In genomic region chr3:61821823-61822251, GRCh38 we compare ENCODE assay signal across 15 cellular contexts.
DNase-seq lines count a peak whose midpoint lies in the region; ATAC-seq, FAIRE-seq and TF ChIP-seq lines count a peak whose summit lies in the region.
"Had no signal": no experiment of that assay in that cellular context is flagged by ENCODE, and none has a peak within 500 bp of the region (broad histone marks: within the 10 kb centered on the region; RNA-seq: fewer than 3 reads in every experiment).

No MANE protein-coding gene starts in this region.

- no peak overlapping the region for H3K4me2 ChIP-seq in HepG2 (ENCODE audit: low read depth, low read length)

- TF ChIP-seq RAD21 in HepG2 (CRISPR knock-in tag; IDR thresholded peaks at IDR 0.05) = no peak

- no TSS peak for BruUV-seq in HepG2 (replicated peaks; lab: Mats Ljungman, UMichigan)

- ATAC-seq in right lobe of liver (peak; percentile 30 to 66 (median 44)), HepG2 (no peak), lung (ENCODE audit: insufficient read depth, low FRiP score) (peak; percentile 47), GM21367 (IDR thresholded peaks at IDR 0.05; ENCODE audit: unreplicated experiment) (no peak)
- ATAC-seq: natural killer cell treated with Interleukin-12 subunit alpha and Interleukin-12 subunit beta and Interleukin-15 and Interleukin-18, amount 100 ng/mL, for 72 hours; T-cell had no signal

- peaks cover 15% of the 10 kb centered on the region for H3K9me3 Mint-ChIP-seq in nephron progenitor cell
- H3K9me3 Mint-ChIP-seq: natural killer cell treated with Interleukin-12 subunit alpha and Interleukin-12 subunit beta and Interleukin-15 and Interleukin-18, amount 100 ng/mL, for 72 hours; T-cell had no signal

- WGBS in right lobe of liver (ENCODE audit: insufficient coverage, low coverage, low lambda C conversion rate, missing lambda C conversion rate) = 13% methylated on average over 1 of the region's 1 CpG
- WGBS in HepG2 (ENCODE audit: low lambda C conversion rate) = 100% methylated on average over 1 of the region's 1 CpG
- 51 to 81% methylated on average over 1 of the region's 1 CpG for WGBS in lung, 2 donors

- no peaks in the 10 kb centered on the region for H3K27me3 ChIP-seq in right lobe of liver
- H3K27me3 ChIP-seq in HepG2 (ENCODE audit: control insufficient read depth in 1 of 2, insufficient read depth in 2 of 2, low read length in 2 of 2) = no peaks in the 10 kb centered on the region
- no peaks in the 10 kb centered on the region for H3K27me3 ChIP-seq in lung (ENCODE audit: control insufficient read depth, insufficient read depth)
- no peaks in the 10 kb centered on the region for H3K27me3 ChIP-seq in effector memory CD4-positive, alpha-beta T cell (replicated peaks; ENCODE audit: control insufficient read depth, insufficient read depth, low read length, poor library complexity, severe bottlenecking)

- intact Hi-C loops in right lobe of liver (cut with DNase I) = no loop called here
- intact Hi-C loops in HepG2 (cut with micrococcal nuclease; ENCODE audit: unreplicated experiment) = no loop called here

- peaks cover 20% of the 10 kb centered on the region for H3K4me1 Mint-ChIP-seq in nephron progenitor cell
- H3K4me1 Mint-ChIP-seq: T-cell had no signal

- H3K36me3 ChIP-seq in right lobe of liver (no peaks in the 10 kb centered on the region), HepG2 (replicated peaks in 1 of 2; ENCODE audit: control insufficient read depth in 1 of 2, insufficient read depth in 2 of 2, low read length in 2 of 2) (no peaks in the 10 kb centered on the region), lung (ENCODE audit: control insufficient read depth in 2 of 2, insufficient read depth in 2 of 2, low read length in 2 of 2) (no peaks in the 10 kb centered on the region)
- no peaks in the 10 kb centered on the region for H3K36me3 ChIP-seq in effector memory CD4-positive, alpha-beta T cell (ENCODE audit: control insufficient read depth, insufficient read depth, low read length)

- no peak for DNase-seq in right lobe of liver
- no peak for DNase-seq in HepG2 (ENCODE audit: low spot score)
- peak; percentile 15 for DNase-seq in dedifferentiated amniotic fluid mesenchymal stem cell (ENCODE audit: extremely low spot score)
- DNase-seq in lung (ENCODE audit: low spot score) = no peak
- DNase-seq in NAMALWA (ENCODE audit: low spot score) = no peak
- DNase-seq in nephron progenitor cell = no peak
- no peak for DNase-seq in effector memory CD4-positive, alpha-beta T cell
- DNase-seq: ACHN; activated CD4-positive, alpha-beta T cell treated with anti-CD3 and anti-CD28 coated beads, Interleukin-2, amount 50 U/mL, for 4 hours; activated naive CD4-positive, alpha-beta T cell; DMS79 treated with DMSO at 0.1 percent for 48 hours; stimulated activated naive CD4-positive, alpha-beta T cell treated with Interleukin-2 at 50 U/mL for 16 hours; T-cell had no signal

- H2AFZ ChIP-seq in HepG2 (ENCODE audit: low read length) = no peak overlapping the region

- no peaks in the 10 kb centered on the region for H3K27me3 Mint-ChIP-seq in nephron progenitor cell (ENCODE audit: low read depth, poor library complexity)

- H4K20me1 ChIP-seq in HepG2 (ENCODE audit: insufficient read depth, low read length) = no peaks in the 10 kb centered on the region

- TF ChIP-seq CTCF in right lobe of liver (IDR thresholded peaks at IDR 0.05) = no peak
- no peak for TF ChIP-seq CTCF in HepG2 (CRISPR knock-in tag; IDR thresholded peaks at IDR 0.05)
- TF ChIP-seq CTCF in lung (IDR thresholded peaks at IDR 0.05; ENCODE audit: control extremely low read depth, extremely low read depth) = no peak
- TF ChIP-seq CTCF in nephron progenitor cell (IDR thresholded peaks at IDR 0.05) = no peak

- peaks cover 2% of the 10 kb centered on the region for H3K79me2 ChIP-seq in HepG2 (ENCODE audit: insufficient read depth, low read length)

- in situ Hi-C loops in HepG2 (cut with HindIII; ENCODE audit: extremely low pct_ligation_motif_present, low pct_unique_long_range_greater_than_20kb) = no loop called here

- no peak overlapping the region for H3K27ac Mint-ChIP-seq in nephron progenitor cell
- H3K27ac Mint-ChIP-seq: natural killer cell treated with Interleukin-12 subunit alpha and Interleukin-12 subunit beta and Interleukin-15 and Interleukin-18, amount 100 ng/mL, for 72 hours; T-cell had no signal

- H3K4me3 ChIP-seq in right lobe of liver = no peak overlapping the region
- no peak overlapping the region for H3K4me3 ChIP-seq in HepG2 (replicated peaks in 1 of 3; ENCODE audit: insufficient read depth in 1 of 3, low read depth in 2 of 3, low read length in 3 of 3)
- H3K4me3 ChIP-seq in lung = no peak overlapping the region
- no peak overlapping the region for H3K4me3 ChIP-seq in effector memory CD4-positive, alpha-beta T cell (ENCODE audit: insufficient read depth, low read depth, low read length, poor library complexity, severe bottlenecking)

- H3K4me1 ChIP-seq in right lobe of liver (peaks cover 0 to 7% (median 0%) of the 10 kb centered on the region in 4 donors), HepG2 (ENCODE audit: insufficient read depth, low read length) (peaks cover 9% of the 10 kb centered on the region), lung (ENCODE audit: control insufficient read depth in 2 of 2, insufficient read depth in 2 of 2, low read length in 2 of 2) (peaks cover 2 to 17% of the 10 kb centered on the region in 2 donors)
- H3K4me1 ChIP-seq in effector memory CD4-positive, alpha-beta T cell (ENCODE audit: control insufficient read depth, insufficient read depth, low read length, poor library complexity, severe bottlenecking) = no peaks in the 10 kb centered on the region

- TF ChIP-seq EP300 in HepG2 (IDR thresholded peaks at IDR 0.05; ENCODE audit: low read depth in 2 of 2, low read length in 2 of 2) = no peak
- TF ChIP-seq EP300 in HepG2 (CRISPR knock-in tag; IDR thresholded peaks at IDR 0.05; ENCODE audit: borderline replicate concordance) = no peak

- no peak overlapping the region for H3K27ac ChIP-seq in right lobe of liver
- H3K27ac ChIP-seq in HepG2 (ENCODE audit: extremely low read length, insufficient read depth, low read length) = no peak overlapping the region
- peak overlapping the region in 1 of 2 donors; percentile 53 for H3K27ac ChIP-seq in lung (ENCODE audit: low read depth in 1 of 2, low read length in 1 of 2)
- H3K27ac ChIP-seq in effector memory CD4-positive, alpha-beta T cell (ENCODE audit: insufficient read depth, low read length, poor library complexity, severe bottlenecking) = no peak overlapping the region

- H3K9ac ChIP-seq in HepG2 (ENCODE audit: insufficient read depth, low read depth, low read length) = no peak overlapping the region

- H3K36me3 Mint-ChIP-seq in nephron progenitor cell (ENCODE audit: low read depth) = peaks cover 43% of the 10 kb centered on the region
- H3K36me3 Mint-ChIP-seq: natural killer cell treated with Interleukin-12 subunit alpha and Interleukin-12 subunit beta and Interleukin-15 and Interleukin-18, amount 100 ng/mL, for 72 hours; T-cell had no signal

- TF ChIP-seq POLR2A in right lobe of liver (IDR thresholded peaks at IDR 0.05) (no peak), HepG2 (IDR thresholded peaks at IDR 0.05; ENCODE audit: insufficient read depth in 1 of 2, low read depth in 2 of 2, low read length in 2 of 2) (no peak)

- FAIRE-seq in HepG2 (lab: Jason Lieb, UNC) = no peak

- CTCF ChIA-PET in HepG2 (lab: Yijun Ruan, JAX; ENCODE audit: low intra/inter-chr PET ratio, low total read pairs) = no interaction called here

- POLR2A ChIA-PET in HepG2 (lab: Yijun Ruan, JAX) = no interaction called here

- no peak overlapping the region for H3K4me3 Mint-ChIP-seq in nephron progenitor cell
- H3K4me3 Mint-ChIP-seq: natural killer cell treated with Interleukin-12 subunit alpha and Interleukin-12 subunit beta and Interleukin-15 and Interleukin-18, amount 100 ng/mL, for 72 hours; T-cell had no signal

- H3K9me3 ChIP-seq in right lobe of liver (no peaks in the 10 kb centered on the region), HepG2 (ENCODE audit: low read length) (no peaks in the 10 kb centered on the region), lung (ENCODE audit: control insufficient read depth in 2 of 2, insufficient read depth in 1 of 2, low read length in 1 of 2) (no peaks in the 10 kb centered on the region)
- H3K9me3 ChIP-seq in effector memory CD4-positive, alpha-beta T cell (ENCODE audit: control insufficient read depth, low read length) = no peaks in the 10 kb centered on the region

TF ChIP-seq in HepG2, 621 proteins besides CTCF, POLR2A, EP300 and RAD21 (continues in another document):
- TF ChIP-seq SRSF4 (IDR thresholded peaks at IDR 0.05; ENCODE audit: low read depth, low read length, poor library complexity, severe bottlenecking) (no peak), FOXK2 (IDR thresholded peaks at IDR 0.05) (no peak), FOXP1 (IDR thresholded peaks at IDR 0.05) (no peak), FOXP1 (CRISPR knock-in tag; IDR thresholded peaks at IDR 0.05) (no peak), ZNF256 (CRISPR knock-in tag; conservative IDR thresholded peaks at IDR 0.05) (no peak), ZNF253 (CRISPR knock-in tag; IDR thresholded peaks at IDR 0.05; ENCODE audit: borderline replicate concordance) (no peak), ELK4 (CRISPR knock-in tag; IDR thresholded peaks at IDR 0.05; ENCODE audit: borderline replicate concordance) (no peak), PBX2 (CRISPR knock-in tag; IDR thresholded peaks at IDR 0.05) (no peak), EZH2 (conservative IDR thresholded peaks at IDR 0.05; ENCODE audit: low read depth, low read length) (no peak), STAG1 (CRISPR knock-in tag; IDR thresholded peaks at IDR 0.05) (no peak), HOXA3 (CRISPR knock-in tag; IDR thresholded peaks at IDR 0.05) (no peak), GATAD2A (CRISPR knock-in tag; IDR thresholded peaks at IDR 0.05) (no peak)

Comparison
In these comparisons a context has a peak if more than half of its experiments do, and no peak if none do; other contexts are left out.
1. ATAC-seq: peak in right lobe of liver (4 of 4) and lung (single experiment); none in HepG2 (single experiment) and GM21367 (single experiment).